Comparison of ENCODE assay signal across 8 cellular contexts in genomic region chr4:148442830-148443549, GRCh38. TPM values are rescaled to one million over a fixed set of nuclear protein-coding genes. Genes with fewer than 3 reads are reported as not detected.
DNase-seq lines count a peak whose midpoint lies in the region; ATAC-seq and TF ChIP-seq lines count a peak whose summit lies in the region.

No MANE protein-coding gene starts in this region.

- H3K79me2 ChIP-seq in parathyroid adenoma = peaks cover 10% of the 10 kb centered on the region

- 0% methylated on average over 2 to 10 of the region's 31 CpGs for WGBS in gastroesophageal sphincter (ENCODE audit: low coverage in 1 of 2), 2 donors

- ATAC-seq in HG03039 (IDR thresholded peaks at IDR 0.05; ENCODE audit: unreplicated experiment) (peak; percentile 6), WTC11 (no peak), gastroesophageal sphincter (no peak)

- no peaks in the 10 kb centered on the region for H3K9me3 ChIP-seq in gastroesophageal sphincter
- no peaks in the 10 kb centered on the region for H3K9me3 ChIP-seq in parathyroid adenoma (ENCODE audit: control insufficient read depth, low read length)

- no peaks in the 10 kb centered on the region for H3K9me3 Mint-ChIP-seq in WTC11

- peaks cover 60% of the 10 kb centered on the region for H3K27me3 Mint-ChIP-seq in WTC11 (ENCODE audit: low read depth)

- peak overlapping the region; percentile 96 for H3K4me3 Mint-ChIP-seq in WTC11

- H3K36me3 ChIP-seq in gastroesophageal sphincter (no peaks in the 10 kb centered on the region), parathyroid adenoma (ENCODE audit: control insufficient read depth, insufficient read depth, low read length) (no peaks in the 10 kb centered on the region)

- POLR2A ChIA-PET in WTC11 (lab: Charles Lee) = interaction anchor here (0.6 to 0.9 kb wide), 5 partner anchors 30 to 608 kb away, joined by 3 to 4 read pairs (median 3); no protein-coding TSS in a partner anchor

- TF ChIP-seq EP300 in gastroesophageal sphincter (IDR thresholded peaks at IDR 0.05) = no peak

- CTCF ChIA-PET in WTC11 (lab: Charles Lee) = interaction anchor here (0.6 to 0.7 kb wide), 2 partner anchors 372 to 598 kb away, joined by 3 to 4 read pairs; no protein-coding TSS in a partner anchor

- H3K4me1 ChIP-seq in gastroesophageal sphincter = peaks cover 0 to 48% (median 0%) of the 10 kb centered on the region in 3 donors
- no peaks in the 10 kb centered on the region for H3K4me1 ChIP-seq in parathyroid adenoma

- H2AFZ ChIP-seq in parathyroid adenoma = peak overlapping the region; percentile 90

- peak overlapping the region; percentile 80 for H3K9ac ChIP-seq in parathyroid adenoma

- DNase-seq in SIG-M5 treated with dmso at 0.1 percent for 504 hours (lab: John Stamatoyannopoulos, UW; ENCODE audit: unreplicated experiment) (peak; percentile 38), SIG-M5 (lab: John Stamatoyannopoulos, UW) (no peak), WTC11 (ENCODE audit: low spot score) (no peak), mucosa of gallbladder (ENCODE audit: low spot score) (no peak), NCI-H146 (lab: John Stamatoyannopoulos, UW) (no peak)

- H3K27me3 ChIP-seq in gastroesophageal sphincter (no peaks in the 10 kb centered on the region), parathyroid adenoma (ENCODE audit: control insufficient read depth, insufficient read depth, low read length) (no peaks in the 10 kb centered on the region)

- H3K27ac ChIP-seq in gastroesophageal sphincter = peak overlapping the region; percentile 90 to 96 (median 94)
- peak overlapping the region; percentile 97 for H3K27ac ChIP-seq in parathyroid adenoma

- TF ChIP-seq POLR2A in gastroesophageal sphincter (IDR thresholded peaks at IDR 0.05) = no peak

- TF ChIP-seq CTCF in WTC11 (IDR thresholded peaks at IDR 0.05) (no peak), gastroesophageal sphincter (IDR thresholded peaks at IDR 0.05) (no peak), parathyroid adenoma (IDR thresholded peaks at IDR 0.05) (no peak)

- H3K4me3 ChIP-seq in gastroesophageal sphincter (peak overlapping the region; percentile 75 to 94), parathyroid adenoma (ENCODE audit: low read depth, low read length) (peak overlapping the region; percentile 76)

- H3K4me2 ChIP-seq in parathyroid adenoma (ENCODE audit: low read length) = peak overlapping the region; percentile 79

- H3K36me3 Mint-ChIP-seq in WTC11 = no peaks in the 10 kb centered on the region

- H3K27ac Mint-ChIP-seq in WTC11 = no peak overlapping the region

- peaks cover 26% of the 10 kb centered on the region for H3K4me1 Mint-ChIP-seq in WTC11

TF ChIP-seq in WTC11, 78 proteins besides CTCF, POLR2A, EP300 and RAD21:
- TF ChIP-seq CREB1 (CRISPR knock-in tag; IDR thresholded peaks at IDR 0.05) (no peak), FOXP4 (CRISPR knock-in tag; IDR thresholded peaks at IDR 0.05) (no peak), FOXP1 (CRISPR knock-in tag; IDR thresholded peaks at IDR 0.05; ENCODE audit: borderline replicate concordance) (no peak), ATF6 (CRISPR knock-in tag; IDR thresholded peaks at IDR 0.05) (no peak)
- TF ChIP-seq, protein P1, sequence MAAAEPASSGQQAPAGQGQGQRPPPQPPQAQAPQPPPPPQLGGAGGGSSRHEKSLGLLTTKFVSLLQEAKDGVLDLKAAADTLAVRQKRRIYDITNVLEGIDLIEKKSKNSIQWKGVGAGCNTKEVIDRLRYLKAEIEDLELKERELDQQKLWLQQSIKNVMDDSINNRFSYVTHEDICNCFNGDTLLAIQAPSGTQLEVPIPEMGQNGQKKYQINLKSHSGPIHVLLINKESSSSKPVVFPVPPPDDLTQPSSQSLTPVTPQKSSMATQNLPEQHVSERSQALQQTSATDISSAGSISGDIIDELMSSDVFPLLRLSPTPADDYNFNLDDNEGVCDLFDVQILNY (CRISPR knock-in tag; IDR thresholded peaks at IDR 0.05) = no peak
- TF ChIP-seq, protein P2, sequence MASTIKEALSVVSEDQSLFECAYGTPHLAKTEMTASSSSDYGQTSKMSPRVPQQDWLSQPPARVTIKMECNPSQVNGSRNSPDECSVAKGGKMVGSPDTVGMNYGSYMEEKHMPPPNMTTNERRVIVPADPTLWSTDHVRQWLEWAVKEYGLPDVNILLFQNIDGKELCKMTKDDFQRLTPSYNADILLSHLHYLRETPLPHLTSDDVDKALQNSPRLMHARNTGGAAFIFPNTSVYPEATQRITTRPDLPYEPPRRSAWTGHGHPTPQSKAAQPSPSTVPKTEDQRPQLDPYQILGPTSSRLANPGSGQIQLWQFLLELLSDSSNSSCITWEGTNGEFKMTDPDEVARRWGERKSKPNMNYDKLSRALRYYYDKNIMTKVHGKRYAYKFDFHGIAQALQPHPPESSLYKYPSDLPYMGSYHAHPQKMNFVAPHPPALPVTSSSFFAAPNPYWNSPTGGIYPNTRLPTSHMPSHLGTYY (CRISPR knock-in tag; IDR thresholded peaks at IDR 0.05) = no peak

RNA-seq across cellular contexts. Expression of gene NR3C2, which starts 0.8 kb away (rescaled TPM):
- total RNA-seq in WTC11 (2021) = 2.6 to 3.6 TPM (median 2.8 TPM) in 3 replicates
- total RNA-seq in gastroesophageal sphincter = 10 to 100 TPM; 11.6 to 15.9 (median 13.9) TPM
- 29.4 TPM for total RNA-seq in mucosa of gallbladder
